In genomic region chr13:30906411-30906990, GRCh38 we compare ENCODE assay signal across 9 cellular contexts. TPM values are rescaled to one million over a fixed set of nuclear protein-coding genes. Genes with fewer than 3 reads are reported as not detected.
A peak's percentile ranks its signal among the peaks of the same experiment; 100 is the strongest.
DNase-seq lines count a peak whose midpoint lies in the region; ATAC-seq and TF ChIP-seq lines count a peak whose summit lies in the region.
"Had no signal": no experiment of that assay in that cellular context is flagged by ENCODE, and none has a peak within 500 bp of the region (broad histone marks: within the 10 kb centered on the region; RNA-seq: fewer than 3 reads in every experiment).

No MANE protein-coding gene starts in this region.

- H3K4me3 ChIP-seq in esophagus muscularis mucosa (peak overlapping the region; percentile 55 to 61 (median 58)), mesenchymal stem cell (ENCODE audit: insufficient read depth in 1 of 2, low read depth in 1 of 2, low read length in 2 of 2) (peak overlapping the region in 1 of 2 experiments; percentile 94), thyroid gland (replicated peaks in 1 of 3) (peak overlapping the region in 2 of 3 donors; percentile 7 to 41)
- H3K4me3 ChIP-seq in CD8-positive, alpha-beta memory T cell (ENCODE audit: low read length) = no peak overlapping the region

- peak overlapping the region in 1 of 2 experiments; percentile 95 for H3K23ac ChIP-seq in mesenchymal stem cell (ENCODE audit: low read length in 2 of 2)

- peak overlapping the region; percentile 52 for H3K4me3 Mint-ChIP-seq in WTC11
- H3K4me3 Mint-ChIP-seq in CD8-positive, alpha-beta memory T cell = no peak overlapping the region

- H3K36me3 Mint-ChIP-seq in WTC11 = no peaks in the 10 kb centered on the region
- H3K36me3 Mint-ChIP-seq in CD8-positive, alpha-beta memory T cell = peaks cover 0 to 8% (median 0%) of the 10 kb centered on the region in 3 donors

- no peak for TF ChIP-seq POLR2A in esophagus muscularis mucosa (IDR thresholded peaks at IDR 0.05; ENCODE audit: low read depth)
- no peak for TF ChIP-seq POLR2A in thyroid gland (IDR thresholded peaks at IDR 0.05)

- POLR2A ChIA-PET in WTC11 (lab: Charles Lee) = interaction anchor here (0.6 kb wide), 1 partner anchor 244 kb away, joined by 3 read pairs; no protein-coding TSS in a partner anchor
- POLR2A ChIA-PET in CD8-positive, alpha-beta memory T cell (lab: Charles Lee) = no interaction called here

- no peaks in the 10 kb centered on the region for H3K36me3 ChIP-seq in esophagus muscularis mucosa
- H3K36me3 ChIP-seq in mesenchymal stem cell (ENCODE audit: control insufficient read depth in 1 of 2, insufficient read depth in 2 of 2, low read depth in 1 of 2, low read length in 2 of 2) = peaks cover 12 to 21% of the 10 kb centered on the region in 2 experiments
- no peaks in the 10 kb centered on the region for H3K36me3 ChIP-seq in thyroid gland
- H3K36me3 ChIP-seq in CD8-positive, alpha-beta memory T cell (ENCODE audit: insufficient read depth, low read length) = no peaks in the 10 kb centered on the region

- no peak for TF ChIP-seq EP300 in esophagus muscularis mucosa (IDR thresholded peaks at IDR 0.05)

- H3K9ac ChIP-seq in mesenchymal stem cell (ENCODE audit: low read length) = peak overlapping the region; percentile 92

- H3K4me2 ChIP-seq in mesenchymal stem cell (ENCODE audit: low read length, poor library complexity, severe bottlenecking) = no peak overlapping the region

- no peak overlapping the region for H3K27ac Mint-ChIP-seq in WTC11
- H3K27ac Mint-ChIP-seq in CD8-positive, alpha-beta memory T cell = no peak overlapping the region

- H3K4ac ChIP-seq in mesenchymal stem cell (ENCODE audit: low read depth in 1 of 2, low read length in 2 of 2) = peak overlapping the region; percentile 99

- H4K91ac ChIP-seq in mesenchymal stem cell (ENCODE audit: low read length) = peak overlapping the region; percentile 100

- WGBS in esophagus muscularis mucosa = 48% methylated on average over 20 of the region's 58 CpGs
- WGBS in mesenchymal stem cell = 51% methylated on average over 49 of the region's 58 CpGs
- WGBS in thyroid gland, 2 donors = 42 to 78% methylated on average over 3 to 9 of the region's 58 CpGs

- TF ChIP-seq CTCF in WTC11 (IDR thresholded peaks at IDR 0.05) (no peak), esophagus muscularis mucosa (IDR thresholded peaks at IDR 0.05) (no peak), thyroid gland (IDR thresholded peaks at IDR 0.05) (no peak)

- no peak overlapping the region for H2AK5ac ChIP-seq in mesenchymal stem cell (ENCODE audit: low read length, severe bottlenecking)

- H3K27ac ChIP-seq in esophagus muscularis mucosa (replicated peaks in 1 of 4) (peak overlapping the region; percentile 68 to 80 (median 77)), mesenchymal stem cell (ENCODE audit: low read length, poor library complexity, severe bottlenecking) (no peak overlapping the region), thyroid gland (peak overlapping the region; percentile 55 to 81 (median 73))
- H3K27ac ChIP-seq in CD8-positive, alpha-beta memory T cell (ENCODE audit: low read depth, low read length) = no peak overlapping the region

- peak; percentile 75 for ATAC-seq in WTC11

- H3K27me3 ChIP-seq in esophagus muscularis mucosa = peaks cover 0 to 15% (median 4%) of the 10 kb centered on the region in 4 donors
- no peaks in the 10 kb centered on the region for H3K27me3 ChIP-seq in mesenchymal stem cell (ENCODE audit: control insufficient read depth in 1 of 2, insufficient read depth in 1 of 2, low read length in 2 of 2)
- no peaks in the 10 kb centered on the region for H3K27me3 ChIP-seq in thyroid gland
- peaks cover 17% of the 10 kb centered on the region for H3K27me3 ChIP-seq in CD8-positive, alpha-beta memory T cell (ENCODE audit: insufficient read depth, low read length, poor library complexity, severe bottlenecking)

- no peaks in the 10 kb centered on the region for H3K9me3 ChIP-seq in esophagus muscularis mucosa
- H3K9me3 ChIP-seq in mesenchymal stem cell (ENCODE audit: control insufficient read depth, low read length) = no peaks in the 10 kb centered on the region
- H3K9me3 ChIP-seq in thyroid gland = no peaks in the 10 kb centered on the region
- no peaks in the 10 kb centered on the region for H3K9me3 ChIP-seq in CD8-positive, alpha-beta memory T cell (ENCODE audit: low read length)

- peak overlapping the region; percentile 99 for H4K8ac ChIP-seq in mesenchymal stem cell (ENCODE audit: low read length)

- peaks cover 29 to 38% (median 35%) of the 10 kb centered on the region in 4 donors for H3K4me1 ChIP-seq in esophagus muscularis mucosa
- peaks cover 21% of the 10 kb centered on the region for H3K4me1 ChIP-seq in mesenchymal stem cell (ENCODE audit: control insufficient read depth, insufficient read depth, low read depth, low read length)
- H3K4me1 ChIP-seq in thyroid gland = peaks cover 16 to 35% of the 10 kb centered on the region in 2 donors
- no peaks in the 10 kb centered on the region for H3K4me1 ChIP-seq in CD8-positive, alpha-beta memory T cell (ENCODE audit: insufficient read depth, low read length)

- intact Hi-C loops in esophagus muscularis mucosa (cut with DNase I) (no loop called here), thyroid gland (cut with DNase I) (no loop called here)

- H3K4me1 Mint-ChIP-seq in WTC11 = peaks cover 6% of the 10 kb centered on the region
- H3K4me1 Mint-ChIP-seq in CD8-positive, alpha-beta memory T cell = peaks cover 5 to 22% (median 10%) of the 10 kb centered on the region in 3 donors

- DNase-seq in WTC11 (ENCODE audit: low spot score) (peak; percentile 44), esophagus muscularis mucosa (ENCODE audit: extremely low spot score) (peak; percentile 84), mesenchymal stem cell (no peak), thyroid gland (peak; percentile 5 to 18), Ammon's horn (ENCODE audit: low spot score) (no peak)
- no peak for DNase-seq in central memory CD4-positive, alpha-beta T cell
- DNase-seq in CD8-positive, alpha-beta memory T cell = no peak
- DNase-seq: activated CD4-positive, alpha-beta T cell treated with anti-CD3 and anti-CD28 coated beads, Interleukin-2, amount 50 U/mL, for 4 hours; effector memory CD4-positive, alpha-beta T cell had no signal

- H3K9me3 Mint-ChIP-seq in WTC11 = no peaks in the 10 kb centered on the region
- H3K9me3 Mint-ChIP-seq in CD8-positive, alpha-beta memory T cell = no peaks in the 10 kb centered on the region

- H3K18ac ChIP-seq in mesenchymal stem cell (ENCODE audit: low read depth in 1 of 2, low read length in 2 of 2) = peak overlapping the region; percentile 100

- H2AFZ ChIP-seq in mesenchymal stem cell (ENCODE audit: low read depth, low read length) = peak overlapping the region; percentile 47

- H3K79me1 ChIP-seq in mesenchymal stem cell (replicated peaks; ENCODE audit: low read length, poor library complexity, severe bottlenecking) = no peaks in the 10 kb centered on the region

- no peak overlapping the region for H2BK5ac ChIP-seq in mesenchymal stem cell (ENCODE audit: low read depth, low read length, poor library complexity, severe bottlenecking)

- peak overlapping the region; percentile 99 for H2BK15ac ChIP-seq in mesenchymal stem cell (ENCODE audit: low read depth, poor library complexity, severe bottlenecking)

- peaks cover 52% of the 10 kb centered on the region for H3K27me3 Mint-ChIP-seq in WTC11 (ENCODE audit: low read depth)
- H3K27me3 Mint-ChIP-seq in CD8-positive, alpha-beta memory T cell = peaks cover 41 to 71% of the 10 kb centered on the region in 2 donors

- CTCF ChIA-PET in WTC11 (lab: Charles Lee) = interaction anchor here (0.7 to 2.6 kb wide), 10 partner anchors 14 to 137 kb away, joined by 3 to 11 read pairs (median 5); partner anchors contain the start of gene TEX26
- CTCF ChIA-PET in CD8-positive, alpha-beta memory T cell (lab: Charles Lee) = no interaction called here

- peak overlapping the region in 1 of 2 experiments; percentile 91 for H3K14ac ChIP-seq in mesenchymal stem cell (ENCODE audit: low read length in 2 of 2)

- peak overlapping the region; percentile 99 for H2BK120ac ChIP-seq in mesenchymal stem cell (ENCODE audit: low read depth, low read length)

- H2BK12ac ChIP-seq in mesenchymal stem cell (ENCODE audit: low read length in 2 of 2) = peak overlapping the region; percentile 96 to 100

TF ChIP-seq in WTC11, 78 proteins besides CTCF, POLR2A, EP300 and RAD21 (continues in another document):
- TF ChIP-seq ETV6 (CRISPR knock-in tag; IDR thresholded peaks at IDR 0.05) = 0 out of 2 replicates have a peak, but pooled peaks have one; percentile 76
- 0 out of 2 replicates have a peak, but pooled peaks have one; percentile 34 for TF ChIP-seq HMGXB4 (CRISPR knock-in tag; IDR thresholded peaks at IDR 0.05)
- no peak for TF ChIP-seq USF1 (CRISPR knock-in tag; IDR thresholded peaks at IDR 0.05)

RNA-seq across cellular contexts. Expression of gene MEDAG, which starts 0.4 kb away (rescaled TPM):
- total RNA-seq in WTC11 (2021) = 1.9 to 2.4 TPM (median 2.1 TPM) in 3 replicates
- 100 to 1,000 TPM in 1 of 4 donors, 10 to 100 TPM in 3; 20.3 to 126 (median 31.7) TPM for total RNA-seq in esophagus muscularis mucosa
- 1.5 TPM for polyA plus RNA-seq in mesenchymal stem cell (2013, experiment 1 of 2)
- polyA plus RNA-seq in mesenchymal stem cell (2013, experiment 2 of 2) = 1.6 TPM
- 10 to 100 TPM; 15.2 to 99.7 (median 46.0) TPM for total RNA-seq in thyroid gland
- total RNA-seq in CD8-positive, alpha-beta memory T cell = not detected
- not detected for polyA plus RNA-seq in CD8-positive, alpha-beta memory T cell

RNA-seq across cellular contexts. Expression of gene TEX26, which starts 26.0 kb away (rescaled TPM):
- total RNA-seq in WTC11 (2021) (not detected in 3 replicates), esophagus muscularis mucosa (under 1 TPM in 2 of 4 donors, not detected in 2; 0.69 to 0.97 TPM), thyroid gland (under 1 TPM in 1 of 4 donors, not detected in 3; 0.27 TPM)
- polyA plus RNA-seq in mesenchymal stem cell (2013, experiment 1 of 2) = 0.11 TPM
- polyA plus RNA-seq in mesenchymal stem cell (2013, experiment 2 of 2) = 0.16 TPM
- not detected for total RNA-seq in CD8-positive, alpha-beta memory T cell
- polyA plus RNA-seq in CD8-positive, alpha-beta memory T cell = not detected

Comparison
In these comparisons a context has a peak if more than half of its experiments do, and no peak if none do; other contexts are left out.
1. DNase-seq: peak in WTC11 (single experiment), esophagus muscularis mucosa (single experiment) and thyroid gland (2 of 2); none in mesenchymal stem cell (single experiment), Ammon's horn (single experiment), central memory CD4-positive, alpha-beta T cell (single experiment) and CD8-positive, alpha-beta memory T cell (0 of 5).
2. H3K27ac ChIP-seq: peak in esophagus muscularis mucosa (4 of 4) and thyroid gland (3 of 3); none in mesenchymal stem cell (single experiment) and CD8-positive, alpha-beta memory T cell (single experiment).